In genomic region chr6:154733610-154734379, GRCh38 we compare ENCODE assay signal across 1 cellular context.
TF ChIP-seq lines count a peak whose summit lies in the region.

No MANE protein-coding gene starts in this region.

TF ChIP-seq in K562, 482 proteins besides CTCF, POLR2A, EP300 and RAD21 (continued from another document and continues in another):
- TF ChIP-seq, protein P1, sequence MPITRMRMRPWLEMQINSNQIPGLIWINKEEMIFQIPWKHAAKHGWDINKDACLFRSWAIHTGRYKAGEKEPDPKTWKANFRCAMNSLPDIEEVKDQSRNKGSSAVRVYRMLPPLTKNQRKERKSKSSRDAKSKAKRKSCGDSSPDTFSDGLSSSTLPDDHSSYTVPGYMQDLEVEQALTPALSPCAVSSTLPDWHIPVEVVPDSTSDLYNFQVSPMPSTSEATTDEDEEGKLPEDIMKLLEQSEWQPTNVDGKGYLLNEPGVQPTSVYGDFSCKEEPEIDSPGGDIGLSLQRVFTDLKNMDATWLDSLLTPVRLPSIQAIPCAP (CRISPR knock-in tag; IDR thresholded peaks at IDR 0.05; ENCODE audit: borderline replicate concordance), result peak; percentile 63; the same call in 1 of the 2 replicates
- TF ChIP-seq, protein P2, sequence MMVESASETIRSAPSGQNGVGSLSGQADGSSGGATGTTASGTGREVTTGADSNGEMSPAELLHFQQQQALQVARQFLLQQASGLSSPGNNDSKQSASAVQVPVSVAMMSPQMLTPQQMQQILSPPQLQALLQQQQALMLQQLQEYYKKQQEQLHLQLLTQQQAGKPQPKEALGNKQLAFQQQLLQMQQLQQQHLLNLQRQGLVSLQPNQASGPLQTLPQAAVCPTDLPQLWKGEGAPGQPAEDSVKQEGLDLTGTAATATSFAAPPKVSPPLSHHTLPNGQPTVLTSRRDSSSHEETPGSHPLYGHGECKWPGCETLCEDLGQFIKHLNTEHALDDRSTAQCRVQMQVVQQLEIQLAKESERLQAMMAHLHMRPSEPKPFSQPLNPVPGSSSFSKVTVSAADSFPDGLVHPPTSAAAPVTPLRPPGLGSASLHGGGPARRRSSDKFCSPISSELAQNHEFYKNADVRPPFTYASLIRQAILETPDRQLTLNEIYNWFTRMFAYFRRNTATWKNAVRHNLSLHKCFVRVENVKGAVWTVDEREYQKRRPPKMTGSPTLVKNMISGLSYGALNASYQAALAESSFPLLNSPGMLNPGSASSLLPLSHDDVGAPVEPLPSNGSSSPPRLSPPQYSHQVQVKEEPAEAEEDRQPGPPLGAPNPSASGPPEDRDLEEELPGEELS (CRISPR knock-in tag; IDR thresholded peaks at IDR 0.05; ENCODE audit: borderline replicate concordance), result no peak
- TF ChIP-seq, protein P3, sequence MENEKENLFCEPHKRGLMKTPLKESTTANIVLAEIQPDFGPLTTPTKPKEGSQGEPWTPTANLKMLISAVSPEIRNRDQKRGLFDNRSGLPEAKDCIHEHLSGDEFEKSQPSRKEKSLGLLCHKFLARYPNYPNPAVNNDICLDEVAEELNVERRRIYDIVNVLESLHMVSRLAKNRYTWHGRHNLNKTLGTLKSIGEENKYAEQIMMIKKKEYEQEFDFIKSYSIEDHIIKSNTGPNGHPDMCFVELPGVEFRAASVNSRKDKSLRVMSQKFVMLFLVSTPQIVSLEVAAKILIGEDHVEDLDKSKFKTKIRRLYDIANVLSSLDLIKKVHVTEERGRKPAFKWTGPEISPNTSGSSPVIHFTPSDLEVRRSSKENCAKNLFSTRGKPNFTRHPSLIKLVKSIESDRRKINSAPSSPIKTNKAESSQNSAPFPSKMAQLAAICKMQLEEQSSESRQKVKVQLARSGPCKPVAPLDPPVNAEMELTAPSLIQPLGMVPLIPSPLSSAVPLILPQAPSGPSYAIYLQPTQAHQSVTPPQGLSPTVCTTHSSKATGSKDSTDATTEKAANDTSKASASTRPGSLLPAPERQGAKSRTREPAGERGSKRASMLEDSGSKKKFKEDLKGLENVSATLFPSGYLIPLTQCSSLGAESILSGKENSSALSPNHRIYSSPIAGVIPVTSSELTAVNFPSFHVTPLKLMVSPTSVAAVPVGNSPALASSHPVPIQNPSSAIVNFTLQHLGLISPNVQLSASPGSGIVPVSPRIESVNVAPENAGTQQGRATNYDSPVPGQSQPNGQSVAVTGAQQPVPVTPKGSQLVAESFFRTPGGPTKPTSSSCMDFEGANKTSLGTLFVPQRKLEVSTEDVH (IDR thresholded peaks at IDR 0.05; ENCODE audit: low read depth, partially characterized antibody), result peak; percentile 46
- TF ChIP-seq TCF3 (CRISPR knock-in tag; IDR thresholded peaks at IDR 0.05) (no peak), TRIM24 (IDR thresholded peaks at IDR 0.05) (peak in 1 of 2 experiments; percentile 40; a peak in 1 of 4 replicates), CHD1 (IDR thresholded peaks at IDR 0.05; ENCODE audit: low read length) (no peak), FOXJ2 (tag; IDR thresholded peaks at IDR 0.05) (peak; percentile 66; the same call in 1 of the 2 replicates), ZNF174 (CRISPR knock-in tag; IDR thresholded peaks at IDR 0.05) (no peak), KDM1A (IDR thresholded peaks at IDR 0.05) (peak in 1 of 2 experiments; percentile 97; a peak in 2 of 4 replicates), SNIP1 (IDR thresholded peaks at IDR 0.05; ENCODE audit: low read depth) (no peak), RERE (CRISPR knock-in tag; IDR thresholded peaks at IDR 0.05; ENCODE audit: borderline replicate concordance) (0 out of 2 replicates have a peak, but pooled peaks have one; percentile 12), HDAC2 (IDR thresholded peaks at IDR 0.05) (0 out of 2 replicates have a peak, but pooled peaks have one; percentile 45), FOXA1 (IDR thresholded peaks at IDR 0.05; ENCODE audit: borderline replicate concordance) (no peak), ILK (tag; IDR thresholded peaks at IDR 0.05; ENCODE audit: borderline replicate concordance, low read depth) (no peak), YY1 (IDR thresholded peaks at IDR 0.05; ENCODE audit: borderline replicate concordance in 1 of 3, control insufficient read depth in 1 of 3, extremely low read depth in 1 of 3, insufficient read depth in 3 of 3, insufficient read length in 1 of 3, insufficient replicate concordance in 2 of 3, low read depth in 1 of 3, low read length in 2 of 3) (peak; percentile 6 to 47 (median 35)), ZNF780A (CRISPR knock-in tag; IDR thresholded peaks at IDR 0.05) (0 out of 2 replicates have a peak, but pooled peaks have one; percentile 16), ZNF830 (CRISPR knock-in tag; IDR thresholded peaks at IDR 0.05) (peak; percentile 89; the same call in 1 of the 2 replicates), ZNF586 (CRISPR knock-in tag; conservative IDR thresholded peaks at IDR 0.05) (0 out of 2 replicates have a peak, but pooled peaks have one; percentile 31), CHD2 (IDR thresholded peaks at IDR 0.05; ENCODE audit: low read depth, low read length) (peak; percentile 69), ZBTB11 (CRISPR knock-in tag; IDR thresholded peaks at IDR 0.05) (peak in 2 of 3 experiments; percentile 10 to 61; a peak in 1 of 6 replicates), NFE2 (IDR thresholded peaks at IDR 0.05; ENCODE audit: low read depth) (no peak), BRD4 (IDR thresholded peaks at IDR 0.05) (peak; percentile 100), RHOXF2B (CRISPR knock-in tag; conservative IDR thresholded peaks at IDR 0.05) (no peak), YBX1 (IDR thresholded peaks at IDR 0.05) (no peak), CEBPG (CRISPR knock-in tag; IDR thresholded peaks at IDR 0.05) (no peak), CEBPG (tag; conservative IDR thresholded peaks at IDR 0.05 in 1 of 2, IDR thresholded peaks at IDR 0.05 in 1 of 2) (no peak)
- TF ChIP-seq, protein P4, sequence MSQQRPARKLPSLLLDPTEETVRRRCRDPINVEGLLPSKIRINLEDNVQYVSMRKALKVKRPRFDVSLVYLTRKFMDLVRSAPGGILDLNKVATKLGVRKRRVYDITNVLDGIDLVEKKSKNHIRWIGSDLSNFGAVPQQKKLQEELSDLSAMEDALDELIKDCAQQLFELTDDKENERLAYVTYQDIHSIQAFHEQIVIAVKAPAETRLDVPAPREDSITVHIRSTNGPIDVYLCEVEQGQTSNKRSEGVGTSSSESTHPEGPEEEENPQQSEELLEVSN (IDR thresholded peaks at IDR 0.05; ENCODE audit: borderline replicate concordance in 1 of 2, extremely low read depth in 1 of 2, insufficient read depth in 1 of 2, insufficient read length in 1 of 2, low read depth in 1 of 2, low read length in 1 of 2, poor library complexity in 1 of 2, severe bottlenecking in 1 of 2), result peak; percentile 65 to 87
- TF ChIP-seq, protein P5, sequence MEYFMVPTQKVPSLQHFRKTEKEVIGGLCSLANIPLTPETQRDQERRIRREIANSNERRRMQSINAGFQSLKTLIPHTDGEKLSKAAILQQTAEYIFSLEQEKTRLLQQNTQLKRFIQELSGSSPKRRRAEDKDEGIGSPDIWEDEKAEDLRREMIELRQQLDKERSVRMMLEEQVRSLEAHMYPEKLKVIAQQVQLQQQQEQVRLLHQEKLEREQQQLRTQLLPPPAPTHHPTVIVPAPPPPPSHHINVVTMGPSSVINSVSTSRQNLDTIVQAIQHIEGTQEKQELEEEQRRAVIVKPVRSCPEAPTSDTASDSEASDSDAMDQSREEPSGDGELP (CRISPR knock-in tag; IDR thresholded peaks at IDR 0.05; ENCODE audit: borderline replicate concordance), result 0 out of 2 replicates have a peak, but pooled peaks have one; percentile 50
- TF ChIP-seq, protein P6, sequence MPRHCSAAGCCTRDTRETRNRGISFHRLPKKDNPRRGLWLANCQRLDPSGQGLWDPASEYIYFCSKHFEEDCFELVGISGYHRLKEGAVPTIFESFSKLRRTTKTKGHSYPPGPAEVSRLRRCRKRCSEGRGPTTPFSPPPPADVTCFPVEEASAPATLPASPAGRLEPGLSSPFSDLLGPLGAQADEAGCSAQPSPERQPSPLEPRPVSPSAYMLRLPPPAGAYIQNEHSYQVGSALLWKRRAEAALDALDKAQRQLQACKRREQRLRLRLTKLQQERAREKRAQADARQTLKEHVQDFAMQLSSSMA (CRISPR knock-in tag; IDR thresholded peaks at IDR 0.05), result peak; percentile 65; the same call in 1 of the 2 replicates
- TF ChIP-seq, protein P7, sequence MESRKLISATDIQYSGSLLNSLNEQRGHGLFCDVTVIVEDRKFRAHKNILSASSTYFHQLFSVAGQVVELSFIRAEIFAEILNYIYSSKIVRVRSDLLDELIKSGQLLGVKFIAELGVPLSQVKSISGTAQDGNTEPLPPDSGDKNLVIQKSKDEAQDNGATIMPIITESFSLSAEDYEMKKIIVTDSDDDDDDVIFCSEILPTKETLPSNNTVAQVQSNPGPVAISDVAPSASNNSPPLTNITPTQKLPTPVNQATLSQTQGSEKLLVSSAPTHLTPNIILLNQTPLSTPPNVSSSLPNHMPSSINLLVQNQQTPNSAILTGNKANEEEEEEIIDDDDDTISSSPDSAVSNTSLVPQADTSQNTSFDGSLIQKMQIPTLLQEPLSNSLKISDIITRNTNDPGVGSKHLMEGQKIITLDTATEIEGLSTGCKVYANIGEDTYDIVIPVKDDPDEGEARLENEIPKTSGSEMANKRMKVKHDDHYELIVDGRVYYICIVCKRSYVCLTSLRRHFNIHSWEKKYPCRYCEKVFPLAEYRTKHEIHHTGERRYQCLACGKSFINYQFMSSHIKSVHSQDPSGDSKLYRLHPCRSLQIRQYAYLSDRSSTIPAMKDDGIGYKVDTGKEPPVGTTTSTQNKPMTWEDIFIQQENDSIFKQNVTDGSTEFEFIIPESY (CRISPR knock-in tag; IDR thresholded peaks at IDR 0.05), result no peak; the same call in 1 of the 2 replicates
